In the genomic region with DNA sequence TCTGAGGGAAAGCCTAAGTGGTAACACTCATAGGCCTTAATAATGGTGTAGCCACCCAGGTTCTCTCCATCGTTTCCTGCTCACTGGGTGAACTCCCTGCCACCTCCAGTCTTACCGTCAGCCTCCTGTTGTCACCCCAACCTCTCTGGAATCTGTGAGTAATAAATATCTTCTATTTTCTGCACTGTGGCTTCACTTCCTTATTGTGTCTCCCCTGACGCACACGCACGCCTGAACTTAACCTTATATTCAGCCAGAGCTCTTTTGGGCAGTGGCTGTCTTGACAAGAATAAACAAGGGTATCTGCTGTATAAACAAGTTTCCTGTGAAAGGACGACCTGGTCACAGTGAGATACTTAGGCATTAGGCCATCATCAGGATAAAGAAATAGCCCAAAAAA, we compare ENCODE assay signal across 16 cellular contexts.
DNase-seq lines count a peak whose midpoint lies in the region; ATAC-seq and TF ChIP-seq lines count a peak whose summit lies in the region.
"Had no signal": no experiment of that assay in that cellular context is flagged by ENCODE, and none has a peak within 500 bp of the region (broad histone marks: within the 10 kb centered on the region; RNA-seq: fewer than 3 reads in every experiment).

No MANE protein-coding gene starts in this region.

- no peak overlapping the region for H3K27ac Mint-ChIP-seq in Caco-2 (ENCODE audit: unreplicated experiment)
- H3K27ac Mint-ChIP-seq: activated CD4-positive, alpha-beta memory T cell treated with anti-CD3 and anti-CD28 coated beads, Interleukin-2, amount 10 ng/mL, durations not matched to agents 7 days and 5 days; activated naive CD8-positive, alpha-beta T cell treated with anti-CD3 and anti-CD28 coated beads, Interleukin-2, amount 10 ng/mL, durations not matched to agents 7 days and 5 days had no signal

- intact Hi-C loops in Caco-2 (cut with micrococcal nuclease; ENCODE audit: unreplicated experiment): no loop called here
- intact Hi-C loops in heart right ventricle (cut with DNase I): no loop called here

- no peaks in the 10 kb centered on the region for H3K27me3 Mint-ChIP-seq in Caco-2 (ENCODE audit: insufficient read depth, unreplicated experiment)
- H3K27me3 Mint-ChIP-seq: activated CD4-positive, alpha-beta memory T cell treated with anti-CD3 and anti-CD28 coated beads, Interleukin-2, amount 10 ng/mL, durations not matched to agents 7 days and 5 days; activated naive CD8-positive, alpha-beta T cell treated with anti-CD3 and anti-CD28 coated beads, Interleukin-2, amount 10 ng/mL, durations not matched to agents 7 days and 5 days had no signal

- ATAC-seq in GM19324 (IDR thresholded peaks at IDR 0.05; ENCODE audit: low FRiP score, unreplicated experiment) (peak; percentile 55), HG02610 (IDR thresholded peaks at IDR 0.05; ENCODE audit: unreplicated experiment) (peak; percentile 76), HG03439 (IDR thresholded peaks at IDR 0.05; ENCODE audit: unreplicated experiment) (peak; percentile 77), heart right ventricle (no peak)
- ATAC-seq: left ventricle myocardium superior had no signal

- H3K4me1 ChIP-seq in DOHH2 (ENCODE audit: control insufficient read depth, low read length) (peaks cover 15% of the 10 kb centered on the region), Caco-2 (no peaks in the 10 kb centered on the region), heart right ventricle (no peaks in the 10 kb centered on the region)

- no TSS peak for BruUV-seq in Caco-2 (replicated peaks; lab: Mats Ljungman, UMichigan)

- no peaks in the 10 kb centered on the region for H3K9me3 Mint-ChIP-seq in Caco-2 (ENCODE audit: unreplicated experiment)
- H3K9me3 Mint-ChIP-seq: activated CD4-positive, alpha-beta memory T cell treated with anti-CD3 and anti-CD28 coated beads, Interleukin-2, amount 10 ng/mL, durations not matched to agents 7 days and 5 days; activated naive CD8-positive, alpha-beta T cell treated with anti-CD3 and anti-CD28 coated beads, Interleukin-2, amount 10 ng/mL, durations not matched to agents 7 days and 5 days had no signal

- H4K20me1 ChIP-seq in DOHH2 (ENCODE audit: control insufficient read depth, insufficient read depth, low read depth, low read length): no peaks in the 10 kb centered on the region

- no peak for DNase-seq in Caco-2
- no peak for DNase-seq in heart right ventricle
- no peak for DNase-seq in GM19240 (ENCODE audit: insufficient read length, low spot score)
- no peak for DNase-seq in NCI-H1092 treated with DMSO at 0.1 percent for 48 hours (lab: John Stamatoyannopoulos, UW)
- DNase-seq: activated CD4-positive, alpha-beta memory T cell treated with anti-CD3 and anti-CD28 coated beads, Interleukin-2, amount 10 ng/mL, durations not matched to agents 7 days and 5 days; activated naive CD8-positive, alpha-beta T cell treated with anti-CD3 and anti-CD28 coated beads, Interleukin-2, amount 10 ng/mL, durations not matched to agents 7 days and 5 days; foreskin fibroblast; HCEC 1CT; left ventricle myocardium superior; stimulated activated CD4-positive, alpha-beta T cell treated with anti-CD3 and anti-CD28 coated beads, Interleukin-4, amount 100 ng/mL, for 4 hours; T-helper 2 cell had no signal

- no peak overlapping the region for H3K4me3 ChIP-seq in DOHH2 (ENCODE audit: low read length)
- H3K4me3 ChIP-seq in Caco-2 (ENCODE audit: low read depth, low read length): no peak overlapping the region
- no peak overlapping the region for H3K4me3 ChIP-seq in heart right ventricle
- H3K4me3 ChIP-seq: coronary artery had no signal

- H3K36me3 Mint-ChIP-seq in Caco-2 (ENCODE audit: insufficient read depth, unreplicated experiment): no peaks in the 10 kb centered on the region
- H3K36me3 Mint-ChIP-seq: activated naive CD8-positive, alpha-beta T cell treated with anti-CD3 and anti-CD28 coated beads, Interleukin-2, amount 10 ng/mL, durations not matched to agents 7 days and 5 days had no signal

- no peaks in the 10 kb centered on the region for H3K36me3 ChIP-seq in DOHH2 (ENCODE audit: control insufficient read depth, low read length)
- no peaks in the 10 kb centered on the region for H3K36me3 ChIP-seq in Caco-2 (ENCODE audit: control insufficient read depth, insufficient read depth, low read length)
- H3K36me3 ChIP-seq in heart right ventricle: no peaks in the 10 kb centered on the region

- 59 to 65% methylated on average over 6 of the region's 6 CpGs for WGBS in heart right ventricle, 2 donors

- H3K27me3 ChIP-seq in DOHH2 (ENCODE audit: control insufficient read depth, low read length) (no peaks in the 10 kb centered on the region), Caco-2 (replicated peaks; ENCODE audit: control insufficient read depth, insufficient read depth, low read length) (no peaks in the 10 kb centered on the region), heart right ventricle (no peaks in the 10 kb centered on the region)

- no peak overlapping the region for H3K27ac ChIP-seq in DOHH2 (ENCODE audit: low read depth, low read length)
- H3K27ac ChIP-seq in heart right ventricle: no peak overlapping the region
- H3K27ac ChIP-seq: coronary artery had no signal

- H3K4me3 Mint-ChIP-seq in Caco-2 (ENCODE audit: unreplicated experiment): no peak overlapping the region
- H3K4me3 Mint-ChIP-seq: activated CD4-positive, alpha-beta memory T cell treated with anti-CD3 and anti-CD28 coated beads, Interleukin-2, amount 10 ng/mL, durations not matched to agents 7 days and 5 days; activated naive CD8-positive, alpha-beta T cell treated with anti-CD3 and anti-CD28 coated beads, Interleukin-2, amount 10 ng/mL, durations not matched to agents 7 days and 5 days had no signal

- no peaks in the 10 kb centered on the region for H3F3A ChIP-seq in DOHH2 (ENCODE audit: control insufficient read depth, insufficient read depth)

- POLR2A ChIA-PET in Caco-2 (lab: Charles Lee): no interaction called here

- H3K4me2 ChIP-seq in DOHH2 (ENCODE audit: low read length): peak overlapping the region; percentile 29; the same call in 1 of the 2 replicates

- H3K79me2 ChIP-seq in DOHH2 (ENCODE audit: control insufficient read depth, low read length): no peaks in the 10 kb centered on the region

- no peaks in the 10 kb centered on the region for H3K9me2 ChIP-seq in DOHH2 (replicated peaks; ENCODE audit: control insufficient read depth, low read length)

- H3K9me3 ChIP-seq in DOHH2 (ENCODE audit: control insufficient read depth, insufficient read depth, low read length) (peaks cover 3% of the 10 kb centered on the region; the same call in 1 of the 2 replicates), Caco-2 (no peaks in the 10 kb centered on the region), heart right ventricle (no peaks in the 10 kb centered on the region)

- CTCF ChIA-PET in Caco-2 (lab: Charles Lee): no interaction called here

- TF ChIP-seq CTCF in DOHH2 (IDR thresholded peaks at IDR 0.05; ENCODE audit: low read depth, low read length, poor library complexity, severe bottlenecking): no peak
- no peak for TF ChIP-seq CTCF in Caco-2 (IDR thresholded peaks at IDR 0.05; ENCODE audit: insufficient read depth in 1 of 2, low read depth in 1 of 2, low read length in 1 of 2, severe bottlenecking in 1 of 2, unreplicated experiment in 1 of 2)
- TF ChIP-seq CTCF in heart right ventricle (IDR thresholded peaks at IDR 0.05): no peak

- H3K4me1 Mint-ChIP-seq in Caco-2 (ENCODE audit: low read depth, unreplicated experiment): no peaks in the 10 kb centered on the region
- H3K4me1 Mint-ChIP-seq: activated CD4-positive, alpha-beta memory T cell treated with anti-CD3 and anti-CD28 coated beads, Interleukin-2, amount 10 ng/mL, durations not matched to agents 7 days and 5 days; activated naive CD8-positive, alpha-beta T cell treated with anti-CD3 and anti-CD28 coated beads, Interleukin-2, amount 10 ng/mL, durations not matched to agents 7 days and 5 days had no signal

Comparison
In these comparisons a context has a peak if more than half of its experiments do, and no peak if none do; other contexts are left out.
1. ATAC-seq: peak in GM19324 (single experiment), HG02610 (single experiment) and HG03439 (single experiment); none in heart right ventricle (0 of 8).